24 cellular contexts compared by ENCODE assay signal in genomic region chr11:35978173-35978572, GRCh38. TPM values are rescaled to one million over a fixed set of nuclear protein-coding genes. Genes with fewer than 3 reads are reported as not detected.
DNase-seq lines count a peak whose midpoint lies in the region; ATAC-seq and TF ChIP-seq lines count a peak whose summit lies in the region.
"Had no signal": no experiment of that assay in that cellular context is flagged by ENCODE, and none has a peak within 500 bp of the region (broad histone marks: within the 10 kb centered on the region; RNA-seq: fewer than 3 reads in every experiment).

No MANE protein-coding gene starts in this region.

- H3K9me3 Mint-ChIP-seq in endodermal cell, result peaks cover 30% of the 10 kb centered on the region
- peaks cover 24% of the 10 kb centered on the region for H3K9me3 Mint-ChIP-seq in nephron

- no peaks in the 10 kb centered on the region for H3K9me2 ChIP-seq in SK-N-SH

- CTCF ChIA-PET in SK-N-SH (lab: Yijun Ruan, JAX), result interaction anchor here (0.6 kb wide), 1 partner anchor 53 kb away, joined by 3 read pairs; no protein-coding TSS in a partner anchor

- H4K20me1 ChIP-seq in SK-N-SH (ENCODE audit: insufficient read depth), result no peaks in the 10 kb centered on the region

- peaks cover 21% of the 10 kb centered on the region for H3K9me3 ChIP-seq in endodermal cell (ENCODE audit: control insufficient read depth, low read length)
- H3K9me3 ChIP-seq in SK-N-SH, result 0 out of 2 replicates have a peak, but pooled peaks cover 4% of the 10 kb centered on the region

- no peak for ATAC-seq in GM21825 (IDR thresholded peaks at IDR 0.05; ENCODE audit: unreplicated experiment)
- ATAC-seq in GM19395 (IDR thresholded peaks at IDR 0.05; ENCODE audit: unreplicated experiment), result no peak
- ATAC-seq: SK-N-SH treated with all-trans-retinoic acid at 6 μM for 48 hours had no signal

- no peak overlapping the region for H2AFZ ChIP-seq in SK-N-SH (ENCODE audit: low read depth)

- H3K4me3 ChIP-seq in endodermal cell (ENCODE audit: low read length), result no peak overlapping the region
- H3K4me3 ChIP-seq in SK-N-SH (ENCODE audit: low read depth in 2 of 2, low read length in 1 of 2), result no peak overlapping the region
- H3K4me3 ChIP-seq: MG63 had no signal

- DNase-seq in COLO668 (lab: John Stamatoyannopoulos, UW; ENCODE audit: unreplicated experiment) (peak; percentile 8), NCI-H146 (lab: John Stamatoyannopoulos, UW) (peak; percentile 44), endodermal cell (no peak), SK-N-SH (no peak)
- no peak for DNase-seq in activated naive CD4-positive, alpha-beta T cell treated with anti-CD3 and anti-CD28 coated beads, Interleukin-2, amount 50 U/mL, for 16 hours
- DNase-seq: AML-193; COR-L47; GOT3; HFFc6; Kasumi-1; MG63; NCI-H1048; NCI-H1436; NCI-H2081 treated with DMSO at 0.1 percent for 48 hours; NCI-H510A; NCI-H748 treated with DMSO at 0.1 percent for 48 hours; NK-92 treated with Interleukin-12 subunit alpha and Interleukin-12 subunit beta, amount 100 ng/mL, for 24 hours; SHP77 had no signal

- H3K79me2 ChIP-seq in SK-N-SH (ENCODE audit: insufficient read depth), result peaks cover 36% of the 10 kb centered on the region; the same call in 1 of the 2 replicates

- WGBS in endodermal cell (ENCODE audit: insufficient coverage in 1 of 2, insufficient read length in 1 of 2), 2 experiments, result 34 to 44% methylated on average over 6 of the region's 6 CpGs
- WGBS in SK-N-SH (ENCODE audit: low lambda C conversion rate), result 95% methylated on average over 6 of the region's 6 CpGs

- POLR2A ChIA-PET in SK-N-SH (lab: Yijun Ruan, JAX), result no interaction called here

- no peaks in the 10 kb centered on the region for H3K27me3 ChIP-seq in endodermal cell (ENCODE audit: control insufficient read depth, insufficient read depth, low read length, poor library complexity, severe bottlenecking)
- no peaks in the 10 kb centered on the region for H3K27me3 ChIP-seq in SK-N-SH (ENCODE audit: insufficient read depth)
- H3K27me3 ChIP-seq: MG63 had no signal

- H3K27ac ChIP-seq in endodermal cell (ENCODE audit: low read depth, low read length), result no peak overlapping the region
- H3K27ac ChIP-seq in SK-N-SH (ENCODE audit: low read depth in 2 of 2, low read length in 1 of 2), result no peak overlapping the region
- H3K27ac ChIP-seq: 22Rv1 had no signal

- no peak for TF ChIP-seq CTCF in endodermal cell (conservative IDR thresholded peaks at IDR 0.05)
- TF ChIP-seq CTCF in nephron (IDR thresholded peaks at IDR 0.05; ENCODE audit: unreplicated experiment in 3 of 3), result no peak
- no peak for TF ChIP-seq CTCF in SK-N-SH (IDR thresholded peaks at IDR 0.05)

- H3K4me1 Mint-ChIP-seq in endodermal cell (peaks cover 26% of the 10 kb centered on the region), nephron (peaks cover 55% of the 10 kb centered on the region)

- H3F3A ChIP-seq in SK-N-SH (replicated peaks; ENCODE audit: insufficient read depth), result no peaks in the 10 kb centered on the region

- H3K27me3 Mint-ChIP-seq in endodermal cell (ENCODE audit: insufficient read depth) (peaks cover 26% of the 10 kb centered on the region), nephron (ENCODE audit: low read depth) (no peaks in the 10 kb centered on the region)

- H3K9ac ChIP-seq in endodermal cell (ENCODE audit: extremely low read depth, low read length, poor library complexity, severe bottlenecking) (no peak overlapping the region), SK-N-SH (no peak overlapping the region)

- no peak overlapping the region for H3K4me3 Mint-ChIP-seq in endodermal cell
- no peak overlapping the region for H3K4me3 Mint-ChIP-seq in nephron
- H3K4me3 Mint-ChIP-seq: CD14-positive monocyte, HFFc6 had no signal

- peaks cover 39% of the 10 kb centered on the region for H3K36me3 Mint-ChIP-seq in endodermal cell (ENCODE audit: low read depth)
- peaks cover 40% of the 10 kb centered on the region for H3K36me3 Mint-ChIP-seq in nephron (ENCODE audit: low read depth)

- no peak for TF ChIP-seq RAD21 in SK-N-SH (IDR thresholded peaks at IDR 0.05; ENCODE audit: low read length)

- TF ChIP-seq EP300 in SK-N-SH (IDR thresholded peaks at IDR 0.05; ENCODE audit: borderline replicate concordance in 1 of 2, low read depth in 1 of 2, low read length in 1 of 2), result no peak

- peak overlapping the region; percentile 10 for H3K27ac Mint-ChIP-seq in endodermal cell
- peak overlapping the region in 2 of 3 experiments; percentile 40 to 52 for H3K27ac Mint-ChIP-seq in nephron
- H3K27ac Mint-ChIP-seq: CD14-positive monocyte, HFFc6 had no signal

- H3K4me2 ChIP-seq in SK-N-SH, result no peak overlapping the region

- H3K36me3 ChIP-seq in endodermal cell (ENCODE audit: control insufficient read depth, insufficient read depth, low read length), result peaks cover 4% of the 10 kb centered on the region
- peaks cover 7 to 9% of the 10 kb centered on the region in 2 experiments for H3K36me3 ChIP-seq in SK-N-SH (replicated peaks in 1 of 2; ENCODE audit: control insufficient read depth in 1 of 2, insufficient read depth in 2 of 2, low read length in 1 of 2)

- H3K4me1 ChIP-seq in endodermal cell (ENCODE audit: control insufficient read depth, insufficient read depth, low read length), result no peaks in the 10 kb centered on the region
- peaks cover 0 to 4% of the 10 kb centered on the region in 2 experiments; a peak in 1 of 4 replicates for H3K4me1 ChIP-seq in SK-N-SH (ENCODE audit: control insufficient read depth in 1 of 2, insufficient read depth in 2 of 2, low read depth in 1 of 2, low read length in 1 of 2)

TF ChIP-seq in SK-N-SH, 30 proteins besides CTCF, POLR2A, EP300 and RAD21:
- TF ChIP-seq USF1 (IDR thresholded peaks at IDR 0.05; ENCODE audit: borderline replicate concordance, low read depth) (no peak), USF2 (IDR thresholded peaks at IDR 0.05; ENCODE audit: borderline replicate concordance, low read depth, low read length) (no peak), MAX (IDR thresholded peaks at IDR 0.05; ENCODE audit: low read depth) (no peak), GATA2 (CRISPR knock-in tag; IDR thresholded peaks at IDR 0.05) (no peak), SIN3A (IDR thresholded peaks at IDR 0.05; ENCODE audit: borderline replicate concordance, low read depth, low read length) (no peak), CHD2 (IDR thresholded peaks at IDR 0.05; ENCODE audit: low read length, partially characterized antibody) (no peak), ZBTB33 (IDR thresholded peaks at IDR 0.05; ENCODE audit: borderline replicate concordance, low read depth) (no peak), YY1 (IDR thresholded peaks at IDR 0.05; ENCODE audit: low read depth) (no peak), NFIC (IDR thresholded peaks at IDR 0.05; ENCODE audit: borderline replicate concordance) (no peak), FOXM1 (IDR thresholded peaks at IDR 0.05; ENCODE audit: low read depth) (no peak), TCF12 (IDR thresholded peaks at IDR 0.05) (no peak), MEF2A (IDR thresholded peaks at IDR 0.05; ENCODE audit: borderline replicate concordance, low read depth) (no peak)
TF ChIP-seq in SK-N-SH: peak in this region for 0.

RNA-seq across cellular contexts. Expression of gene LDLRAD3, which starts 34.3 kb away (rescaled TPM):
- total RNA-seq in endodermal cell, result 10 to 100 TPM; 19.2 to 30.6 TPM
- polyA plus RNA-seq in endodermal cell (2013, experiment 1 of 2), result 21.6 TPM
- 22.9 TPM for polyA plus RNA-seq in endodermal cell (2013, experiment 2 of 2)
- polyA plus RNA-seq in SK-N-SH (2012; rRNA removed), result 10.6 and 11.0 TPM in 2 replicates
- 9.4 and 10.9 TPM in 2 replicates for polyA plus RNA-seq in SK-N-SH (2012; cell fraction: cytosol; rRNA removed)
- 6.1 and 10.9 TPM in 2 replicates for polyA plus RNA-seq in SK-N-SH (2012; cell fraction: nucleus; rRNA removed)

Comparison
In these comparisons a context has a peak if more than half of its experiments do, and no peak if none do; other contexts are left out.
1. DNase-seq: peak in COLO668 (single experiment) and NCI-H146 (single experiment); none in endodermal cell (single experiment), SK-N-SH (single experiment) and activated naive CD4-positive, alpha-beta T cell treated with anti-CD3 and anti-CD28 coated beads, Interleukin-2, amount 50 U/mL, for 16 hours (single experiment).